Comparison of ENCODE assay signal across 10 cellular contexts in the genomic region with DNA sequence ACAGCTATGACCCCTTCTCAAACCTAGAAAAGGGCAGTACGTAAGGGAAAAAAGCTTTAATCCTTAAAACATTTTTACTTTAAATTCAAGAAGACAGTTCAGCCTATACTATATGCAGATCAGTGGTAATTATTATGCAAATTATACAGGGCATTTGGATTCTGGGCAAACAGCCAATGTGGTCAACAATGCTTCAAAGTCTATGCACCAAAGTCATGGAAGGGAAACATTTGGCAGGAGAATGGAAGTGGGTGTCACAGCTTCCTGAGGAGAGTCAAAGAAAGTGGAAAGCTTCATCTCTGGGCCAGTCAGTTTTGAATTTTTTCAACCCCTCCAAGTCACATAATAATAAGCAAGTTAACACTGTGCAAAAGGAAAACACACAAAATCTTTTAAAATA.
DNase-seq lines count a peak whose midpoint lies in the region; ATAC-seq and TF ChIP-seq lines count a peak whose summit lies in the region.
"Had no signal": no experiment of that assay in that cellular context is flagged by ENCODE, and none has a peak within 500 bp of the region (broad histone marks: within the 10 kb centered on the region; RNA-seq: fewer than 3 reads in every experiment).

No MANE protein-coding gene starts in this region.

- peak overlapping the region; percentile 59 to 79 for H3K27ac Mint-ChIP-seq in effector memory CD8-positive, alpha-beta T cell
- peak overlapping the region; percentile 49 for H3K27ac Mint-ChIP-seq in progenitor cell of endocrine pancreas

- no peaks in the 10 kb centered on the region for H3K27me3 Mint-ChIP-seq in effector memory CD8-positive, alpha-beta T cell
- H3K27me3 Mint-ChIP-seq in progenitor cell of endocrine pancreas = no peaks in the 10 kb centered on the region

- TF ChIP-seq CTCF in progenitor cell of endocrine pancreas (IDR thresholded peaks at IDR 0.05; ENCODE audit: unreplicated experiment) (no peak), ovary (IDR thresholded peaks at IDR 0.05) (no peak)

- H3K4me3 ChIP-seq in ovary = no peak overlapping the region
- H3K4me3 ChIP-seq: tibial nerve had no signal

- no peaks in the 10 kb centered on the region for H3K9me3 Mint-ChIP-seq in effector memory CD8-positive, alpha-beta T cell
- H3K9me3 Mint-ChIP-seq in progenitor cell of endocrine pancreas (ENCODE audit: low read depth) = no peaks in the 10 kb centered on the region

- TF ChIP-seq EP300 in ovary (IDR thresholded peaks at IDR 0.05) = no peak

- H3K4me1 Mint-ChIP-seq in effector memory CD8-positive, alpha-beta T cell (ENCODE audit: low read depth in 2 of 2) = peaks cover 0 to 33% of the 10 kb centered on the region in 2 donors
- H3K4me1 Mint-ChIP-seq in progenitor cell of endocrine pancreas (ENCODE audit: low read depth) = peaks cover 17% of the 10 kb centered on the region

- no peak for TF ChIP-seq POLR2A in ovary (IDR thresholded peaks at IDR 0.05)

- no peaks in the 10 kb centered on the region for H3K4me1 ChIP-seq in ovary (ENCODE audit: insufficient read depth)

- H3K36me3 Mint-ChIP-seq in effector memory CD8-positive, alpha-beta T cell (ENCODE audit: insufficient read depth) = peaks cover 36% of the 10 kb centered on the region
- H3K36me3 Mint-ChIP-seq in progenitor cell of endocrine pancreas (ENCODE audit: insufficient read depth) = peaks cover 12% of the 10 kb centered on the region

- H3K27ac ChIP-seq in ovary = no peak overlapping the region
- H3K27ac ChIP-seq: 22Rv1, tibial nerve had no signal

- 92 to 100% (median 95%) methylated on average over 1 of the region's 1 CpG for WGBS in ovary, 3 donors

- H3K36me3 ChIP-seq in ovary = no peaks in the 10 kb centered on the region

- no peak overlapping the region for H3K4me3 Mint-ChIP-seq in effector memory CD8-positive, alpha-beta T cell
- H3K4me3 Mint-ChIP-seq in progenitor cell of endocrine pancreas (ENCODE audit: low read depth) = no peak overlapping the region

- peak; percentile 1 for DNase-seq in DMS53 (lab: John Stamatoyannopoulos, UW)
- no peak for DNase-seq in DMS53 treated with DMSO at 0.1 percent for 48 hours (lab: John Stamatoyannopoulos, UW; ENCODE audit: unreplicated experiment)
- peak; percentile 86 for DNase-seq in NCI-H446 (lab: John Stamatoyannopoulos, UW)
- DNase-seq in effector memory CD8-positive, alpha-beta T cell = no peak
- DNase-seq in progenitor cell of endocrine pancreas (ENCODE audit: low spot score, unreplicated experiment) = no peak
- DNase-seq in NCI-H510A (lab: John Stamatoyannopoulos, UW) = no peak
- DNase-seq in ovary = no peak

- no peak for ATAC-seq in effector memory CD8-positive, alpha-beta T cell (replicated peaks)
- ATAC-seq in HG03159 (IDR thresholded peaks at IDR 0.05; ENCODE audit: unreplicated experiment) = no peak

- no peaks in the 10 kb centered on the region for H3K27me3 ChIP-seq in ovary
- H3K27me3 ChIP-seq: tibial nerve had no signal

- no peaks in the 10 kb centered on the region for H3K9me3 ChIP-seq in ovary
- H3K9me3 ChIP-seq: tibial nerve had no signal

- intact Hi-C loops in ovary (cut with DNase I) = no loop called here

Comparison
In these comparisons a context has a peak if more than half of its experiments do, and no peak if none do; other contexts are left out.
1. DNase-seq: peak in DMS53 (single experiment) and NCI-H446 (2 of 2); none in DMS53 treated with DMSO at 0.1 percent for 48 hours (single experiment), effector memory CD8-positive, alpha-beta T cell (0 of 3), progenitor cell of endocrine pancreas (single experiment), NCI-H510A (single experiment) and ovary (0 of 5).